ENCODE assay signal across 8 cellular contexts in the genomic region with DNA sequence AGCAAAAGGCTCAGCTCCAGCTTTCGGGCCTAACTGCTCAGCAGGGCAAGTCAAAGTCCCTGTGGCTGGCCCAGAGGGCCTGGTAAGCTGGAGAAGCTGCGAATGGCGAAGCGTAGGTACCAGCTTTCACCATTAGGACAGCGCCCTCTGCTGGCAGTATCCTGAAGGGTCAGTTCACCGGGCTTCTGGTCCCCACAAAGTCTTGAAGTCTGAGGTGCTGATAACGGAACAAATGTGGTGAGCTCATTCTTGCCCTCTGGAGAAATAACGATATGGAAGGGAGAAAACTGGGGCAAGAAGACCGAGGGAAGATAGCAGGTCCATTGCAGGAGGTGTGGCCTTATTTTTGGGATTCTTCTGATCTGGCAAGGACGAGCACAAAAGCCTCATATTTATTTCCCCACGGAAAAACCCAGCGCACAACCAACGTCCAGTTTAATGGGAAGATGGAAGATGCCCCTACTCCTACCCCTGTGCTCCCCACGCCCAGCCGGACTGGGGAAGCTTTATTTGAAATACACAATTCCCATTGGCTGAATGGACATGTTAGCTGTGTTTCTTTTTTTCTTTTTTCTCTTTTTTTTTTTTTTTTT. TPM values are rescaled to one million over a fixed set of nuclear protein-coding genes. Genes with fewer than 3 reads are reported as not detected.
A peak's percentile ranks its signal among the peaks of the same experiment; 100 is the strongest.
DNase-seq lines count a peak whose midpoint lies in the region; ATAC-seq and TF ChIP-seq lines count a peak whose summit lies in the region.

No MANE protein-coding gene starts in this region.

- H3K4me3 ChIP-seq in RWPE2 (ENCODE audit: severe bottlenecking): no peak overlapping the region
- H3K4me3 ChIP-seq in neuronal stem cell (ENCODE audit: low read length in 2 of 2): no peak overlapping the region

- no peak overlapping the region for H3K4me2 ChIP-seq in neuronal stem cell (ENCODE audit: insufficient read depth, low read length, poor library complexity, severe bottlenecking)

- peaks cover 14% of the 10 kb centered on the region for H3K27me3 Mint-ChIP-seq in activated T-helper 17 cell treated with anti-CD3 and anti-CD28 coated beads, Interleukin-2, amount 50 U/mL, for 72 hours

- H3K4me1 Mint-ChIP-seq in activated T-helper 17 cell treated with anti-CD3 and anti-CD28 coated beads, Interleukin-2, amount 50 U/mL, for 72 hours: peaks cover 10% of the 10 kb centered on the region

- H3K79me1 ChIP-seq in neuronal stem cell (ENCODE audit: low read depth, low read length): no peaks in the 10 kb centered on the region

- H2AK5ac ChIP-seq in neuronal stem cell (ENCODE audit: low read depth, low read length): no peak overlapping the region

- no peaks in the 10 kb centered on the region for H3K36me3 Mint-ChIP-seq in activated T-helper 17 cell treated with anti-CD3 and anti-CD28 coated beads, Interleukin-2, amount 50 U/mL, for 72 hours (ENCODE audit: low read depth)

- H3K36me3 ChIP-seq in RWPE2 (ENCODE audit: low read depth) (no peaks in the 10 kb centered on the region), neuronal stem cell (replicated peaks in 1 of 2; ENCODE audit: control insufficient read depth in 2 of 2, insufficient read depth in 2 of 2, low read length in 2 of 2) (no peaks in the 10 kb centered on the region)

- TF ChIP-seq CTCF in RWPE2 (IDR thresholded peaks at IDR 0.05; ENCODE audit: poor library complexity, severe bottlenecking): peak; percentile 98

- no CpG with 5 or more reads among the region's 15 CpGs for WGBS in neuronal stem cell (ENCODE audit: extremely low coverage in 2 of 2, insufficient read length in 2 of 2, insufficient replicate concordance in 1 of 2), 2 donors

- no peak overlapping the region for H2BK5ac ChIP-seq in neuronal stem cell (ENCODE audit: low read length)

- no peak overlapping the region for H2BK12ac ChIP-seq in neuronal stem cell (ENCODE audit: low read length)

- H3K4me1 ChIP-seq in RWPE2 (ENCODE audit: insufficient read depth, poor library complexity, severe bottlenecking): peaks cover 2% of the 10 kb centered on the region
- no peaks in the 10 kb centered on the region for H3K4me1 ChIP-seq in neuronal stem cell (ENCODE audit: control insufficient read depth in 2 of 2, insufficient read depth in 1 of 2, low read depth in 1 of 2, low read length in 2 of 2)

- no peak overlapping the region for H4K91ac ChIP-seq in neuronal stem cell (ENCODE audit: low read depth, low read length, poor library complexity)

- peak; percentile 61 for DNase-seq in Caki2 (ENCODE audit: low read depth)
- DNase-seq in LHCN-M2 (ENCODE audit: low read depth): peak; percentile 84
- DNase-seq in RWPE2 (ENCODE audit: low spot score): peak; percentile 91
- peak; percentile 94 for DNase-seq in fibroblast of peridontal ligament (ENCODE audit: extremely low read depth)
- peak; percentile 90 for DNase-seq in neuronal stem cell (ENCODE audit: low spot score)
- DNase-seq in substantia nigra (lab: John Stamatoyannopoulos, UW): peak; percentile 35 to 98 (median 91)

- H3K9me3 ChIP-seq in RWPE2 (ENCODE audit: severe bottlenecking) (no peaks in the 10 kb centered on the region), neuronal stem cell (replicated peaks in 1 of 2; ENCODE audit: control insufficient read depth in 2 of 2, insufficient read depth in 1 of 2, low read depth in 1 of 2, low read length in 2 of 2) (peaks cover 0 to 2% of the 10 kb centered on the region in 2 donors)

- H3K4me3 Mint-ChIP-seq in activated T-helper 17 cell treated with anti-CD3 and anti-CD28 coated beads, Interleukin-2, amount 50 U/mL, for 72 hours: no peak overlapping the region

- H3K9me3 Mint-ChIP-seq in activated T-helper 17 cell treated with anti-CD3 and anti-CD28 coated beads, Interleukin-2, amount 50 U/mL, for 72 hours: no peaks in the 10 kb centered on the region

- H3K27me3 ChIP-seq in RWPE2 (ENCODE audit: insufficient read depth, poor library complexity, severe bottlenecking) (no peaks in the 10 kb centered on the region), neuronal stem cell (ENCODE audit: control insufficient read depth in 3 of 3, insufficient read depth in 3 of 3, low read depth in 1 of 3, low read length in 3 of 3) (peaks cover 7 to 75% (median 32%) of the 10 kb centered on the region in 3 experiments)

- in situ Hi-C loops in Caki2 (cut with HindIII; ENCODE audit: low pct_unique_long_range_greater_than_20kb, low sequenced_read_pairs): no loop called here

- H3K4ac ChIP-seq in neuronal stem cell (ENCODE audit: low read length): no peak overlapping the region

- no peak overlapping the region for H3K9ac ChIP-seq in neuronal stem cell (ENCODE audit: low read depth, low read length, poor library complexity)

- no peak overlapping the region for H2BK15ac ChIP-seq in neuronal stem cell (ENCODE audit: low read length)

- no peak overlapping the region for H3K27ac ChIP-seq in RWPE2 (ENCODE audit: poor library complexity, severe bottlenecking)
- H3K27ac ChIP-seq in neuronal stem cell (replicated peaks; ENCODE audit: low read length): no peak overlapping the region
- peak overlapping the region; percentile 100 for H3K27ac ChIP-seq in substantia nigra (ENCODE audit: low read depth, low read length, poor library complexity, severe bottlenecking)

- peak overlapping the region; percentile 84 for H2AFZ ChIP-seq in neuronal stem cell (ENCODE audit: low read length)

- no peak overlapping the region for H3K27ac Mint-ChIP-seq in activated T-helper 17 cell treated with anti-CD3 and anti-CD28 coated beads, Interleukin-2, amount 50 U/mL, for 72 hours

- H3K18ac ChIP-seq in neuronal stem cell (ENCODE audit: low read length): no peak overlapping the region

- H3K23ac ChIP-seq in neuronal stem cell (ENCODE audit: low read depth, low read length, poor library complexity): no peak overlapping the region

- H4K8ac ChIP-seq in neuronal stem cell (ENCODE audit: low read depth, low read length): no peak overlapping the region

- no peak overlapping the region for H3K14ac ChIP-seq in neuronal stem cell (ENCODE audit: low read length)

- H2BK120ac ChIP-seq in neuronal stem cell (ENCODE audit: low read depth, low read length): no peak overlapping the region

- ATAC-seq in GM21529 (IDR thresholded peaks at IDR 0.05; ENCODE audit: unreplicated experiment) (peak; percentile 85), RWPE2 (ENCODE audit: low read depth) (peak; percentile 79)
- peak; percentile 96 for ATAC-seq in activated T-helper 17 cell treated with anti-CD3 and anti-CD28 coated beads, Interleukin-2, amount 50 U/mL, for 72 hours (replicated peaks)

RNA-seq across cellular contexts. Expression of a gene that starts 7.2 kb away (rescaled TPM):
- not detected in 2 replicates for total RNA-seq in Caki2 (2014; rRNA removed; shearing (Covaris generic); ENCODE audit: low replicate concordance)
- total RNA-seq in LHCN-M2 (2014; rRNA removed): not detected in 2 replicates
- not detected for polyA plus RNA-seq in LHCN-M2 (2012)
- not detected for total RNA-seq in activated T-helper 17 cell treated with anti-CD3 and anti-CD28 coated beads, Interleukin-2, amount 50 U/mL, for 72 hours
- 0.03 TPM for polyA plus RNA-seq in neuronal stem cell (2013, experiment 1 of 2)
- 0.01 TPM for polyA plus RNA-seq in neuronal stem cell (2013, experiment 2 of 2)

RNA-seq across cellular contexts. Expression of a gene that starts 10.2 kb away (rescaled TPM):
- 8.7 and 11.6 TPM in 2 replicates for total RNA-seq in Caki2 (2014; rRNA removed; shearing (Covaris generic); ENCODE audit: low replicate concordance)
- 13.3 and 13.4 TPM in 2 replicates for total RNA-seq in LHCN-M2 (2014; rRNA removed)
- polyA plus RNA-seq in LHCN-M2 (2012): 8.5 TPM
- total RNA-seq in activated T-helper 17 cell treated with anti-CD3 and anti-CD28 coated beads, Interleukin-2, amount 50 U/mL, for 72 hours: 1 to 10 TPM in 1 of 2 donors, under 1 TPM in 1; 0.54 to 3.4 TPM
- polyA plus RNA-seq in neuronal stem cell (2013, experiment 1 of 2): 1.7 TPM
- polyA plus RNA-seq in neuronal stem cell (2013, experiment 2 of 2): 1.8 TPM

RNA-seq across cellular contexts. Expression of a gene that starts 43.2 kb away (rescaled TPM):
- total RNA-seq in Caki2 (2014; rRNA removed; shearing (Covaris generic); ENCODE audit: low replicate concordance): 23.7 and 24.5 TPM in 2 replicates
- total RNA-seq in LHCN-M2 (2014; rRNA removed): 21.3 and 26.2 TPM in 2 replicates
- polyA plus RNA-seq in LHCN-M2 (2012): 26.2 TPM
- total RNA-seq in activated T-helper 17 cell treated with anti-CD3 and anti-CD28 coated beads, Interleukin-2, amount 50 U/mL, for 72 hours: 10 to 100 TPM; 13.6 to 14.7 TPM
- polyA plus RNA-seq in neuronal stem cell (2013, experiment 1 of 2): 53.7 TPM
- 53.2 TPM for polyA plus RNA-seq in neuronal stem cell (2013, experiment 2 of 2)

RNA-seq across cellular contexts. Expression of a gene that starts 46.0 kb away (rescaled TPM):
- 0.30 TPM in 1 of 2 replicates, not detected in the other for total RNA-seq in Caki2 (2014; rRNA removed; shearing (Covaris generic); ENCODE audit: low replicate concordance)
- 0.32 TPM in 1 of 2 replicates, not detected in the other for total RNA-seq in LHCN-M2 (2014; rRNA removed)
- polyA plus RNA-seq in LHCN-M2 (2012): 0.09 TPM
- total RNA-seq in activated T-helper 17 cell treated with anti-CD3 and anti-CD28 coated beads, Interleukin-2, amount 50 U/mL, for 72 hours: under 1 TPM; 0.26 to 0.69 TPM
- polyA plus RNA-seq in neuronal stem cell (2013, experiment 1 of 2): 0.13 TPM
- 0.26 TPM for polyA plus RNA-seq in neuronal stem cell (2013, experiment 2 of 2)

RNA-seq across cellular contexts. Expression of a gene that starts 46.2 kb away (rescaled TPM):
- 254 and 303 TPM in 2 replicates for total RNA-seq in Caki2 (2014; rRNA removed; shearing (Covaris generic); ENCODE audit: low replicate concordance)
- 125 and 144 TPM in 2 replicates for total RNA-seq in LHCN-M2 (2014; rRNA removed)
- 848 TPM for polyA plus RNA-seq in LHCN-M2 (2012)
- 100 to 1,000 TPM; 219 to 408 TPM for total RNA-seq in activated T-helper 17 cell treated with anti-CD3 and anti-CD28 coated beads, Interleukin-2, amount 50 U/mL, for 72 hours
- polyA plus RNA-seq in neuronal stem cell (2013, experiment 1 of 2): 300 TPM
- polyA plus RNA-seq in neuronal stem cell (2013, experiment 2 of 2): 323 TPM
